11 cellular contexts compared by ENCODE assay signal in genomic region chr17:43406676-43407645, GRCh38. TPM values are rescaled to one million over a fixed set of nuclear protein-coding genes. Genes with fewer than 3 reads are reported as not detected.
DNase-seq lines count a peak whose midpoint lies in the region; ATAC-seq, FAIRE-seq and TF ChIP-seq lines count a peak whose summit lies in the region.
"Had no signal": no experiment of that assay in that cellular context is flagged by ENCODE, and none has a peak within 500 bp of the region (broad histone marks: within the 10 kb centered on the region; RNA-seq: fewer than 3 reads in every experiment).

No MANE protein-coding gene starts in this region.

- H3K4me3 ChIP-seq in left lung (no peak overlapping the region), HAP-1 (no peak overlapping the region), small intestine (ENCODE audit: low read depth in 1 of 2, low read length in 2 of 2) (no peak overlapping the region), stomach (no peak overlapping the region)
- H3K4me3 ChIP-seq: BLaER1 treated with 17β-estradiol and CSF1 and Interleukin-3, amounts not matched to agents 10 nM and 100 nM; GM12878 had no signal

- TF ChIP-seq CTCF in left lung (IDR thresholded peaks at IDR 0.05) (no peak), stomach (IDR thresholded peaks at IDR 0.05) (no peak)

- FAIRE-seq in small intestine (lab: Jason Lieb, UNC): no peak
- FAIRE-seq: GM12878 had no signal

- H3K9me3 ChIP-seq in left lung (no peaks in the 10 kb centered on the region), HAP-1 (no peaks in the 10 kb centered on the region), small intestine (ENCODE audit: control insufficient read depth, low read depth) (no peaks in the 10 kb centered on the region), stomach (no peaks in the 10 kb centered on the region)
- H3K9me3 ChIP-seq: BLaER1 treated with 17β-estradiol and CSF1 and Interleukin-3, amounts not matched to agents 10 nM and 100 nM had no signal

- intact Hi-C loops in left lung (cut with DNase I) (no loop called here), stomach (cut with DNase I; ENCODE audit: low total_unique reads) (no loop called here)

- TF ChIP-seq EP300 in stomach (IDR thresholded peaks at IDR 0.05): no peak

- 65 to 77% (median 70%) methylated on average over 10 of the region's 10 CpGs for WGBS in small intestine, 3 donors
- 67 to 80% (median 68%) methylated on average over 10 of the region's 10 CpGs for WGBS in stomach, 5 donors

- H3K36me3 ChIP-seq in left lung (no peaks in the 10 kb centered on the region), HAP-1 (replicated peaks) (no peaks in the 10 kb centered on the region), small intestine (ENCODE audit: control insufficient read depth in 2 of 2, insufficient read depth in 2 of 2, low read length in 2 of 2) (no peaks in the 10 kb centered on the region), stomach (no peaks in the 10 kb centered on the region)
- H3K36me3 ChIP-seq: BLaER1 treated with 17β-estradiol and CSF1 and Interleukin-3, amounts not matched to agents 10 nM and 100 nM had no signal

- DNase-seq in AG08395 (ENCODE audit: low spot score) (peak; percentile 72), NCI-H1694 (lab: John Stamatoyannopoulos, UW) (peak; percentile 76), caudate nucleus (lab: John Stamatoyannopoulos, UW) (peak in 40 of 61 donors; percentile 7 to 88 (median 34)), left lung (no peak), HAP-1 (ENCODE audit: low spot score in 2 of 2) (no peak), COLO829 (ENCODE audit: low spot score) (no peak), small intestine (no peak), stomach (no peak)
- DNase-seq: NCI-H2107 had no signal

- in situ Hi-C loops in HAP-1 (cut with MboI; ENCODE audit: low sequenced_read_pairs): no loop called here

- H3K27ac ChIP-seq in caudate nucleus (ENCODE audit: low read depth, low read length) (peak overlapping the region; percentile 36), left lung (no peak overlapping the region), small intestine (ENCODE audit: low read depth in 1 of 2, low read length in 1 of 2) (no peak overlapping the region), stomach (peak overlapping the region in 1 of 5 donors; percentile 26)
- H3K27ac ChIP-seq: BLaER1 treated with 17β-estradiol and CSF1 and Interleukin-3, amounts not matched to agents 10 nM and 100 nM had no signal

- H3K27me3 ChIP-seq in left lung (no peaks in the 10 kb centered on the region), HAP-1 (ENCODE audit: low read depth) (no peaks in the 10 kb centered on the region), small intestine (ENCODE audit: control insufficient read depth in 2 of 2, insufficient read depth in 2 of 2, low read length in 2 of 2) (no peaks in the 10 kb centered on the region), stomach (no peaks in the 10 kb centered on the region)
- H3K27me3 ChIP-seq: BLaER1 treated with 17β-estradiol and CSF1 and Interleukin-3, amounts not matched to agents 10 nM and 100 nM had no signal

- ATAC-seq in left lung: peak; percentile 72
- ATAC-seq: GM12878 had no signal

- H3K4me1 ChIP-seq in left lung (peaks cover 4% of the 10 kb centered on the region in 2 donors), HAP-1 (peaks cover 4% of the 10 kb centered on the region; the same call in 1 of the 2 replicates), small intestine (ENCODE audit: control insufficient read depth in 2 of 2, insufficient read depth in 1 of 2, low read depth in 1 of 2, low read length in 1 of 2) (no peaks in the 10 kb centered on the region), stomach (peaks cover 0 to 24% (median 10%) of the 10 kb centered on the region in 4 donors)

- TF ChIP-seq POLR2A in stomach (IDR thresholded peaks at IDR 0.05): no peak

RNA-seq across cellular contexts. Expression of gene ARL4D, which starts 8.2 kb away (rescaled TPM):
- 10 to 100 TPM in 1 of 2 donors, 1 to 10 TPM in 1; 9.9 to 13.0 TPM for total RNA-seq in left lung
- polyA plus RNA-seq in small intestine: 10 to 100 TPM in 1 of 3 donors, 1 to 10 TPM in 1, under 1 TPM in 1; 0.45 to 10.1 (median 2.4) TPM
- 10 to 100 TPM in 2 of 5 donors, 1 to 10 TPM in 2, not detected in 1; 2.3 to 12.1 (median 10.5) TPM for total RNA-seq in stomach
- 10 to 100 TPM in 1 of 3 donors, 1 to 10 TPM in 2; 4.9 to 60.7 (median 6.9) TPM for polyA plus RNA-seq in stomach

Comparison
In these comparisons a context has a peak if more than half of its experiments do, and no peak if none do; other contexts are left out.
1. DNase-seq: peak in AG08395 (single experiment), NCI-H1694 (single experiment) and caudate nucleus (40 of 61); none in left lung (0 of 2), HAP-1 (0 of 2), COLO829 (single experiment), small intestine (single experiment) and stomach (single experiment).